In the genomic region with DNA sequence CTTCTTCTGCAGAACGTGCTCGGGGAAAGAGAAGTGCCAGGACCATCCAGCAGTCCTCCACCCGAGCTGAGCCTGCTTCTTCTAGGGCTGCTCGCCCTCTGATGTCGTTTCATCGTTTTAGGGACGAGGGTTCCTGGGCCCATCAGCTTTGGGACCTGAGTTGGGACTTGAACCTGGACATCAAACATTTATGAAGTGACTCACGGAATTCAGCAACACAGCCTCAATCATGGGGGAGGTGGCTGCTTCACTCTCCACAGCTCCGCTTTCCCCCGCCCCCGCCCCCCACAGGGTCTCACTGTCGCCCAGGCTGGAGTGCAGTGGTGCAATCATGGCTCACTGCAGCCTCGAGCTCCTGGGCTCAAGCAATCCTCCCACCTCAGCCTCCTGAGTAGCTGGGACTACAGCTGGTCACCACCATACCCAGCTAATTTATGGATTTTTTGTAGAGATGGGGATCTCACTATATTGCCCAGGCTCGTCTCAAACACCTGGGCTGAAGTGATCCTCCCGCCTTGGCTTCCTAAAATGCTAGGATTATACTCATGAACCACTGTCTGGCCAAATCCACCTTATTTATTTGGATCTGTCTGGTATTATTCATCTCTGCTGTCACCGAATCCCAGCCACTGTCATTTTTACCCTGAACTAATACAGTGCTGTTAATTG, we compare ENCODE assay signal across 1 cellular context.
TF ChIP-seq lines count a peak whose summit lies in the region.

No MANE protein-coding gene starts in this region.

TF ChIP-seq in HEK293, 187 proteins besides CTCF, POLR2A, EP300 and RAD21 (continued from another document):
- peak; percentile 47; the same call in 1 of the 2 replicates for TF ChIP-seq ZNF785 (tag by site-specific recombination; IDR thresholded peaks at IDR 0.05)
- no peak for TF ChIP-seq SETDB1 (IDR thresholded peaks at IDR 0.05; ENCODE audit: insufficient read length, low read length)
- no peak for TF ChIP-seq ZNF830 (tag by site-specific recombination; IDR thresholded peaks at IDR 0.05; ENCODE audit: low read depth)
- TF ChIP-seq ZNF324 (tag by site-specific recombination; IDR thresholded peaks at IDR 0.05): no peak
- TF ChIP-seq ZBTB48 (tag by site-specific recombination; IDR thresholded peaks at IDR 0.05): peak; percentile 91
- no peak for TF ChIP-seq ZNF701 (tag by site-specific recombination; IDR thresholded peaks at IDR 0.05)
- TF ChIP-seq ZNF530 (tag by site-specific recombination; IDR thresholded peaks at IDR 0.05; ENCODE audit: low read depth): no peak
- TF ChIP-seq KLF7 (tag by site-specific recombination; IDR thresholded peaks at IDR 0.05; ENCODE audit: borderline replicate concordance): no peak
- no peak for TF ChIP-seq ZNF664 (tag by site-specific recombination; IDR thresholded peaks at IDR 0.05)
- no peak for TF ChIP-seq ZNF560 (tag by site-specific recombination; IDR thresholded peaks at IDR 0.05; ENCODE audit: borderline replicate concordance)
- no peak for TF ChIP-seq MZF1 (tag by site-specific recombination; IDR thresholded peaks at IDR 0.05; ENCODE audit: borderline replicate concordance)
- no peak for TF ChIP-seq KLF8 (tag by site-specific recombination; IDR thresholded peaks at IDR 0.05)
- no peak for TF ChIP-seq SALL2 (tag by site-specific recombination; IDR thresholded peaks at IDR 0.05; ENCODE audit: borderline replicate concordance)
